In genomic region chr20:52312131-52312729, GRCh38 we compare ENCODE assay signal across 8 cellular contexts.
DNase-seq lines count a peak whose midpoint lies in the region; ATAC-seq and TF ChIP-seq lines count a peak whose summit lies in the region.

No MANE protein-coding gene starts in this region.

- H3K4me3 ChIP-seq in DOHH2 (ENCODE audit: low read length): no peak overlapping the region
- H3K4me3 ChIP-seq in fibroblast of the aortic adventitia (ENCODE audit: low read depth, low read length): no peak overlapping the region

- no peaks in the 10 kb centered on the region for H3K9me2 ChIP-seq in DOHH2 (replicated peaks; ENCODE audit: control insufficient read depth, low read length)

- H3K4me1 ChIP-seq in DOHH2 (ENCODE audit: control insufficient read depth, low read length): no peaks in the 10 kb centered on the region

- no peaks in the 10 kb centered on the region for H3K79me2 ChIP-seq in DOHH2 (ENCODE audit: control insufficient read depth, low read length)

- H3K36me3 ChIP-seq in DOHH2 (ENCODE audit: control insufficient read depth, low read length): no peaks in the 10 kb centered on the region

- no peak overlapping the region for H3K4me2 ChIP-seq in DOHH2 (ENCODE audit: low read length)

- H3F3A ChIP-seq in DOHH2 (ENCODE audit: control insufficient read depth, insufficient read depth): no peaks in the 10 kb centered on the region

- no peaks in the 10 kb centered on the region for H3K9me3 ChIP-seq in DOHH2 (ENCODE audit: control insufficient read depth, insufficient read depth, low read length)

- DNase-seq in HS-27A (ENCODE audit: low read depth) (peak; percentile 30), NCI-H82 treated with DMSO at 0.1 percent for 48 hours (lab: John Stamatoyannopoulos, UW; ENCODE audit: unreplicated experiment) (peak; percentile 78), activated T-cell treated with anti-CD3 and anti-CD28 coated beads for 48 hours (ENCODE audit: low read depth) (peak; percentile 17), fibroblast of the aortic adventitia (ENCODE audit: low read depth) (peak; percentile 63), omental fat pad (ENCODE audit: low spot score) (no peak), UCSD-AML1 (lab: John Stamatoyannopoulos, UW; ENCODE audit: unreplicated experiment) (no peak)

- TF ChIP-seq CTCF in DOHH2 (IDR thresholded peaks at IDR 0.05; ENCODE audit: low read depth, low read length, poor library complexity, severe bottlenecking) (peak; percentile 74), fibroblast of the aortic adventitia (IDR thresholded peaks at IDR 0.05; ENCODE audit: insufficient read depth, low read length) (peak; percentile 71), omental fat pad (IDR thresholded peaks at IDR 0.05) (no peak)

- H3K27me3 ChIP-seq in DOHH2 (ENCODE audit: control insufficient read depth, low read length): no peaks in the 10 kb centered on the region

- ATAC-seq in omental fat pad (ENCODE audit: low FRiP score) (peak; percentile 76), GM21825 (IDR thresholded peaks at IDR 0.05; ENCODE audit: unreplicated experiment) (no peak)

- H3K27ac ChIP-seq in DOHH2 (ENCODE audit: low read depth, low read length): no peak overlapping the region

- H4K20me1 ChIP-seq in DOHH2 (ENCODE audit: control insufficient read depth, insufficient read depth, low read depth, low read length): no peaks in the 10 kb centered on the region

Comparison
In these comparisons a context has a peak if more than half of its experiments do, and no peak if none do; other contexts are left out.
1. CTCF ChIP-seq: peak in DOHH2 (single experiment) and fibroblast of the aortic adventitia (single experiment); none in omental fat pad (0 of 3).
2. DNase-seq: peak in HS-27A (single experiment), NCI-H82 treated with DMSO at 0.1 percent for 48 hours (single experiment), activated T-cell treated with anti-CD3 and anti-CD28 coated beads for 48 hours (single experiment) and fibroblast of the aortic adventitia (single experiment); none in omental fat pad (single experiment) and UCSD-AML1 (single experiment).